In genomic region chr10:86756511-86757109, GRCh38 we compare ENCODE assay signal across 7 cellular contexts. TPM values are rescaled to one million over a fixed set of nuclear protein-coding genes. Genes with fewer than 3 reads are reported as not detected.
DNase-seq lines count a peak whose midpoint lies in the region; ATAC-seq and TF ChIP-seq lines count a peak whose summit lies in the region.

BMPR1A (plus strand) TSS chr10:86756619; CDS start chr10:86876019, 119,400 bp downstream.

- in situ Hi-C loops in astrocyte of the spinal cord (cut with HindIII; ENCODE audit: low sequenced_read_pairs) = no loop called here

- peak within 1 kb of the TSS in 5 of 6 donors; percentile 49 to 83 (median 79) for H3K27ac Mint-ChIP-seq in immature natural killer cell
- peak within 1 kb of the TSS; percentile 89 for H3K27ac Mint-ChIP-seq in stimulated activated naive B cell treated with anti-CD40 and anti-IgM and Interleukin-4, amounts not matched to agents 10 μg/mL and 1 μg/mL and 100 μg/mL, for 72 hours

- ATAC-seq in GM21529 (IDR thresholded peaks at IDR 0.05; ENCODE audit: unreplicated experiment) = peak; percentile 37
- peak; percentile 61 to 64 for ATAC-seq in stimulated activated naive B cell treated with anti-CD40 and anti-IgM and Interleukin-4, amounts not matched to agents 10 μg/mL and 1 μg/mL and 100 μg/mL, for 72 hours (replicated peaks)

- peaks cover 5 to 19% (median 6%) of the 10 kb centered on the region in 3 donors for H3K27me3 Mint-ChIP-seq in immature natural killer cell (ENCODE audit: low read depth in 3 of 3)
- H3K27me3 Mint-ChIP-seq in stimulated activated naive B cell treated with anti-CD40 and anti-IgM and Interleukin-4, amounts not matched to agents 10 μg/mL and 1 μg/mL and 100 μg/mL, for 72 hours = peaks cover 42 to 60% of the 10 kb centered on the region in 2 donors

- H3K36me3 Mint-ChIP-seq in immature natural killer cell = no peaks in the 10 kb centered on the region
- H3K36me3 Mint-ChIP-seq in stimulated activated naive B cell treated with anti-CD40 and anti-IgM and Interleukin-4, amounts not matched to agents 10 μg/mL and 1 μg/mL and 100 μg/mL, for 72 hours = no peaks in the 10 kb centered on the region

- no peaks in the 10 kb centered on the region for H3K9me3 Mint-ChIP-seq in immature natural killer cell
- no peaks in the 10 kb centered on the region for H3K9me3 Mint-ChIP-seq in stimulated activated naive B cell treated with anti-CD40 and anti-IgM and Interleukin-4, amounts not matched to agents 10 μg/mL and 1 μg/mL and 100 μg/mL, for 72 hours

- H3K4me3 Mint-ChIP-seq in immature natural killer cell = peak within 1 kb of the TSS; percentile 90 to 92 (median 91)
- H3K4me3 Mint-ChIP-seq in stimulated activated naive B cell treated with anti-CD40 and anti-IgM and Interleukin-4, amounts not matched to agents 10 μg/mL and 1 μg/mL and 100 μg/mL, for 72 hours = peak within 1 kb of the TSS; percentile 87 to 91

- H3K4me1 Mint-ChIP-seq in immature natural killer cell = peaks cover 22 to 35% of the 10 kb centered on the region in 2 donors
- H3K4me1 Mint-ChIP-seq in stimulated activated naive B cell treated with anti-CD40 and anti-IgM and Interleukin-4, amounts not matched to agents 10 μg/mL and 1 μg/mL and 100 μg/mL, for 72 hours = peaks cover 26 to 35% of the 10 kb centered on the region in 2 donors

- H3K4me3 ChIP-seq in GM12865 (ENCODE audit: low read depth, low read length) (peak within 1 kb of the TSS; percentile 88), astrocyte of the spinal cord (ENCODE audit: low read depth, low read length) (peak within 1 kb of the TSS; percentile 86)

- no peak for TF ChIP-seq CTCF in GM12865 (IDR thresholded peaks at IDR 0.05; ENCODE audit: insufficient read depth, low read depth, low read length, missing control alignments)
- no peak for TF ChIP-seq CTCF in astrocyte of the spinal cord (IDR thresholded peaks at IDR 0.05; ENCODE audit: low read depth, low read length)

- DNase-seq in GM12865 (ENCODE audit: low read depth) (peak; percentile 27), HuH-7.5 (ENCODE audit: low spot score) (peak; percentile 73), astrocyte of the spinal cord (ENCODE audit: low read depth, low spot score) (peak; percentile 92), immature natural killer cell (no peak), SW 1271 (lab: John Stamatoyannopoulos, UW) (no peak)
- DNase-seq in stimulated activated naive B cell treated with anti-CD40 and anti-IgM and Interleukin-4, amounts not matched to agents 10 μg/mL and 1 μg/mL and 100 μg/mL, for 72 hours = no peak

RNA-seq across cellular contexts. Expression of gene BMPR1A, which starts in this region (rescaled TPM):
- polyA plus RNA-seq in immature natural killer cell = 1 to 10 TPM in 2 of 3 donors, under 1 TPM in 1; 0.99 to 3.3 (median 2.2) TPM

Comparison
In these comparisons a context has a peak if more than half of its experiments do, and no peak if none do; other contexts are left out.
1. DNase-seq: peak in GM12865 (single experiment), HuH-7.5 (single experiment) and astrocyte of the spinal cord (single experiment); none in immature natural killer cell (0 of 3), stimulated activated naive B cell treated with anti-CD40 and anti-IgM and Interleukin-4, amounts not matched to agents 10 μg/mL and 1 μg/mL and 100 μg/mL, for 72 hours (single experiment) and SW 1271 (0 of 2).